Comparison of ENCODE assay signal across 1 cellular context in genomic region chr6:20413826-20414225, GRCh38.
TF ChIP-seq lines count a peak whose summit lies in the region.

No MANE protein-coding gene starts in this region.

TF ChIP-seq in endothelial cell of umbilical vein, 7 proteins besides CTCF, POLR2A, EP300 and RAD21 (continued from another document):
- TF ChIP-seq JUN (IDR thresholded peaks at IDR 0.05; ENCODE audit: borderline replicate concordance, insufficient read depth, insufficient read length, low read depth) (no peak), GATA2 (IDR thresholded peaks at IDR 0.05; ENCODE audit: insufficient read depth, insufficient read length, low read depth, low read length) (no peak), EZH2 (IDR thresholded peaks at IDR 0.05; ENCODE audit: borderline replicate concordance, low read depth, low read length, severe bottlenecking) (no peak), MAX (IDR thresholded peaks at IDR 0.05; ENCODE audit: insufficient read depth, insufficient read length) (no peak), MYC (IDR thresholded peaks at IDR 0.05; ENCODE audit: low read depth, low read length) (no peak)
TF ChIP-seq in endothelial cell of umbilical vein: peak in this region for 0.
